19 cellular contexts compared by ENCODE assay signal in the genomic region with DNA sequence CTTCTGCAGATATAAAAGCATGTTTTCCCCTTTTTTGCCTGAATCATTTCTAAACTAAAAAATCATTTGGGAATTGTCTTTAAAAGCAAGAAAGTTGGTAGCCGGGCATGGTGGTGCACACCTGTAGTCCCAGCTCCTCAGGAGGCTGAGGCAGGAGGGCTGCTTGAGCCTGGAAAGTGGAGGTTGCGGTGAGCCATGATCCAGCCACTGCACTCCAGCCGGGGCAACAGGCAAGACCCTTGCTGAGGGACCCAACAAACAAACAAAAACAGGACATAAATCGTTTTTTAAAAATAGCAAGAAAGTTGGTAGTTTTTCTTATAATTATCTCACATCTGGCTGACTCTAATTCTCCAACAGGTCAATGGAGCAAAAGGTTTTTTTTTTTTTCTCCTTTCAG. TPM values are rescaled to one million over a fixed set of nuclear protein-coding genes. Genes with fewer than 3 reads are reported as not detected.
DNase-seq lines count a peak whose midpoint lies in the region; ATAC-seq and TF ChIP-seq lines count a peak whose summit lies in the region.
"Had no signal": no experiment of that assay in that cellular context is flagged by ENCODE, and none has a peak within 500 bp of the region (broad histone marks: within the 10 kb centered on the region; RNA-seq: fewer than 3 reads in every experiment).

No MANE protein-coding gene starts in this region.

- no peak for TF ChIP-seq POLR2A in tibial nerve (IDR thresholded peaks at IDR 0.05)

- peaks cover 6% of the 10 kb centered on the region for H3K4me1 ChIP-seq in HEK293 (ENCODE audit: control insufficient read depth, insufficient read depth, low read length)
- peaks cover 24% of the 10 kb centered on the region for H3K4me1 ChIP-seq in PC-9 (replicated peaks; ENCODE audit: insufficient read depth)
- H3K4me1 ChIP-seq in rectal smooth muscle tissue (ENCODE audit: control insufficient read depth, insufficient read depth, low read length): peaks cover 16% of the 10 kb centered on the region
- H3K4me1 ChIP-seq in tibial nerve: peaks cover 7 to 49% (median 15%) of the 10 kb centered on the region in 4 donors

- peaks cover 47% of the 10 kb centered on the region for H3K79me2 ChIP-seq in PC-9 (ENCODE audit: low read depth)

- peak overlapping the region; percentile 10 for H3K9ac ChIP-seq in rectal smooth muscle tissue (ENCODE audit: low read length)

- H3K4me3 ChIP-seq in HEK293 (ENCODE audit: low read depth, low read length) (no peak overlapping the region), PC-9 (no peak overlapping the region), rectal smooth muscle tissue (ENCODE audit: low read length) (peak overlapping the region; percentile 14), tibial nerve (no peak overlapping the region)

- H3K9me3 Mint-ChIP-seq in glutamatergic neuron (ENCODE audit: unreplicated experiment): peaks cover 15% of the 10 kb centered on the region
- no peaks in the 10 kb centered on the region for H3K9me3 Mint-ChIP-seq in natural killer cell treated with Interleukin-12 subunit alpha and Interleukin-12 subunit beta and Interleukin-15 and Interleukin-18, amount 100 ng/mL, for 72 hours
- H3K9me3 Mint-ChIP-seq: activated CD4-positive, alpha-beta T cell treated with anti-CD3 and anti-CD28 coated beads, Interleukin-2, amount 10 ng/mL, durations not matched to agents 7 days and 5 days; neural crest cell had no signal

- no peak for TF ChIP-seq EP300 in tibial nerve (IDR thresholded peaks at IDR 0.05)

- H3K27me3 Mint-ChIP-seq in glutamatergic neuron (ENCODE audit: unreplicated experiment): peaks cover 13% of the 10 kb centered on the region
- peaks cover 3 to 15% of the 10 kb centered on the region in 2 donors for H3K27me3 Mint-ChIP-seq in natural killer cell treated with Interleukin-12 subunit alpha and Interleukin-12 subunit beta and Interleukin-15 and Interleukin-18, amount 100 ng/mL, for 72 hours

- no peaks in the 10 kb centered on the region for H3K36me3 ChIP-seq in HEK293 (ENCODE audit: control insufficient read depth in 2 of 2, insufficient read depth in 1 of 2, low read length in 2 of 2)
- H3K36me3 ChIP-seq in PC-9 (ENCODE audit: low read depth): no peaks in the 10 kb centered on the region
- no peaks in the 10 kb centered on the region for H3K36me3 ChIP-seq in rectal smooth muscle tissue (ENCODE audit: control insufficient read depth, insufficient read depth, low read length)
- no peaks in the 10 kb centered on the region for H3K36me3 ChIP-seq in tibial nerve

- DNase-seq in PC-9 (no peak), glutamatergic neuron (no peak), cerebellar cortex (ENCODE audit: low spot score) (no peak), kidney tubule cell (ENCODE audit: low spot score) (no peak), tibial nerve (ENCODE audit: low spot score in 2 of 2) (no peak)
- DNase-seq in natural killer cell treated with Interleukin-12 subunit alpha and Interleukin-12 subunit beta and Interleukin-15 and Interleukin-18, amount 100 ng/mL, for 72 hours (ENCODE audit: low spot score): no peak
- DNase-seq: activated CD4-positive, alpha-beta T cell treated with anti-CD3 and anti-CD28 coated beads, Interleukin-2, amount 10 ng/mL, durations not matched to agents 7 days and 5 days; activated CD8-positive, alpha-beta memory T cell treated with anti-CD3 and anti-CD28 coated beads, Interleukin-2, amount 50 U/mL, for 4 hours; AML-193; foreskin keratinocyte; HCEC 1CT; kidney glomerular epithelial cell; NCI-H524; stimulated activated naive CD4-positive, alpha-beta T cell; SW 1271 had no signal

- H3K27ac ChIP-seq in HEK293 (ENCODE audit: extremely low read depth, low read depth, low read length) (no peak overlapping the region), PC-9 (no peak overlapping the region), rectal smooth muscle tissue (ENCODE audit: low read depth, low read length) (no peak overlapping the region), tibial nerve (peak overlapping the region in 2 of 4 donors; percentile 96 to 98)
- H3K27ac ChIP-seq: epithelial cell of prostate, foreskin keratinocyte had no signal

- no peaks in the 10 kb centered on the region for H3K9me2 ChIP-seq in PC-9 (ENCODE audit: insufficient read depth)

- H4K20me1 ChIP-seq in PC-9 (ENCODE audit: insufficient read depth): no peaks in the 10 kb centered on the region

- H3K4me2 ChIP-seq in PC-9: peak overlapping the region; percentile 99

- no peak for ATAC-seq in natural killer cell treated with Interleukin-12 subunit alpha and Interleukin-12 subunit beta and Interleukin-15 and Interleukin-18, amount 100 ng/mL, for 72 hours
- ATAC-seq: foreskin keratinocyte had no signal

- TF ChIP-seq CTCF in HEK293 (tag by site-specific recombination; IDR thresholded peaks at IDR 0.05): no peak
- TF ChIP-seq CTCF in PC-9 (conservative IDR thresholded peaks at IDR 0.05): no peak
- no peak for TF ChIP-seq CTCF in glutamatergic neuron (IDR thresholded peaks at IDR 0.05; ENCODE audit: partially characterized antibody, unreplicated experiment)
- no peak for TF ChIP-seq CTCF in tibial nerve (IDR thresholded peaks at IDR 0.05)

- 88 to 92% methylated on average over 4 of the region's 4 CpGs for WGBS in tibial nerve, 2 donors

- intact Hi-C loops in PC-9 (cut with micrococcal nuclease; ENCODE audit: unreplicated experiment): no loop called here

- POLR2A ChIA-PET in HEK293 (lab: Yijun Ruan, JAX): no interaction called here
- POLR2A ChIA-PET in PC-9 (lab: Charles Lee; ENCODE audit: unreplicated experiment): no interaction called here

- no peaks in the 10 kb centered on the region for H3K9me3 ChIP-seq in HEK293 (ENCODE audit: control insufficient read depth, insufficient read depth, low read depth, low read length)
- H3K9me3 ChIP-seq in PC-9 (ENCODE audit: insufficient read depth, low read depth): no peaks in the 10 kb centered on the region
- H3K9me3 ChIP-seq in tibial nerve: no peaks in the 10 kb centered on the region

- peak overlapping the region; percentile 53 for H3K4me3 Mint-ChIP-seq in glutamatergic neuron (ENCODE audit: unreplicated experiment)
- no peak overlapping the region for H3K4me3 Mint-ChIP-seq in natural killer cell treated with Interleukin-12 subunit alpha and Interleukin-12 subunit beta and Interleukin-15 and Interleukin-18, amount 100 ng/mL, for 72 hours

- no TSS peak for BruUV-seq in PC-9 (replicated peaks; lab: Mats Ljungman, UMichigan)

- peaks cover 7% of the 10 kb centered on the region; the same call in 1 of the 2 replicates for H3F3A ChIP-seq in PC-9 (ENCODE audit: insufficient read depth, low read depth)

- H2AFZ ChIP-seq in PC-9: no peak overlapping the region

- CTCF ChIA-PET in HEK293 (lab: Yijun Ruan, JAX): no interaction called here
- CTCF ChIA-PET in PC-9 (lab: Charles Lee): no interaction called here

- H3K4me1 Mint-ChIP-seq in glutamatergic neuron (ENCODE audit: low read depth, unreplicated experiment): peaks cover 30% of the 10 kb centered on the region
- peaks cover 22 to 38% of the 10 kb centered on the region in 2 donors for H3K4me1 Mint-ChIP-seq in natural killer cell treated with Interleukin-12 subunit alpha and Interleukin-12 subunit beta and Interleukin-15 and Interleukin-18, amount 100 ng/mL, for 72 hours (ENCODE audit: low read depth in 2 of 2)

- H3K27me3 ChIP-seq in PC-9 (ENCODE audit: insufficient read depth, low read depth): no peaks in the 10 kb centered on the region
- no peaks in the 10 kb centered on the region for H3K27me3 ChIP-seq in rectal smooth muscle tissue (ENCODE audit: control insufficient read depth, insufficient read depth, low read length)
- H3K27me3 ChIP-seq in tibial nerve: no peaks in the 10 kb centered on the region
- H3K27me3 ChIP-seq: foreskin keratinocyte had no signal

- no peak overlapping the region for H3K27ac Mint-ChIP-seq in glutamatergic neuron (ENCODE audit: unreplicated experiment)
- no peak overlapping the region for H3K27ac Mint-ChIP-seq in natural killer cell treated with Interleukin-12 subunit alpha and Interleukin-12 subunit beta and Interleukin-15 and Interleukin-18, amount 100 ng/mL, for 72 hours
- H3K27ac Mint-ChIP-seq: activated CD4-positive, alpha-beta T cell treated with anti-CD3 and anti-CD28 coated beads, Interleukin-2, amount 10 ng/mL, durations not matched to agents 7 days and 5 days had no signal

- H3K36me3 Mint-ChIP-seq in glutamatergic neuron (ENCODE audit: unreplicated experiment): no peaks in the 10 kb centered on the region
- peaks cover 5% of the 10 kb centered on the region for H3K36me3 Mint-ChIP-seq in natural killer cell treated with Interleukin-12 subunit alpha and Interleukin-12 subunit beta and Interleukin-15 and Interleukin-18, amount 100 ng/mL, for 72 hours

TF ChIP-seq in HEK293, 187 proteins besides CTCF, POLR2A, EP300 and RAD21 (continues in another document):
- TF ChIP-seq BCL11A (tag by site-specific recombination; IDR thresholded peaks at IDR 0.05; ENCODE audit: low read depth) (no peak), ZNF121 (tag by site-specific recombination; IDR thresholded peaks at IDR 0.05) (peak; percentile 62; the same call in 1 of the 2 replicates)

RNA-seq across cellular contexts. Expression of gene HIGD1A, which starts 2.5 kb away (rescaled TPM):
- total RNA-seq in PC-9 (2021) (48.2 and 69.7 TPM in 2 replicates), glutamatergic neuron (ENCODE audit: unreplicated experiment) (67.6 TPM), tibial nerve (100 to 1,000 TPM; 155 to 204 (median 186) TPM)
- 10 to 100 TPM; 60.0 to 78.4 TPM for total RNA-seq in natural killer cell treated with Interleukin-12 subunit alpha and Interleukin-12 subunit beta and Interleukin-15 and Interleukin-18, amount 100 ng/mL, for 72 hours

RNA-seq across cellular contexts. Expression of gene ACKR2, which starts 7.5 kb away (rescaled TPM):
- total RNA-seq in PC-9 (2021) (1.0 and 2.9 TPM in 2 replicates), glutamatergic neuron (ENCODE audit: unreplicated experiment) (0.64 TPM), tibial nerve (10 to 100 TPM; 25.2 to 59.0 (median 38.6) TPM)
- 10 to 100 TPM in 1 of 2 donors, 1 to 10 TPM in 1; 2.3 to 11.5 TPM for total RNA-seq in natural killer cell treated with Interleukin-12 subunit alpha and Interleukin-12 subunit beta and Interleukin-15 and Interleukin-18, amount 100 ng/mL, for 72 hours

RNA-seq across cellular contexts. Expression of gene CCDC13, which starts 28.7 kb away (rescaled TPM):
- total RNA-seq in PC-9 (2021) (0.41 TPM in 1 of 2 replicates, not detected in the other), glutamatergic neuron (ENCODE audit: unreplicated experiment) (1.0 TPM), tibial nerve (10 to 100 TPM in 1 of 4 donors, 1 to 10 TPM in 3; 1.7 to 12.6 (median 2.0) TPM)
- total RNA-seq in natural killer cell treated with Interleukin-12 subunit alpha and Interleukin-12 subunit beta and Interleukin-15 and Interleukin-18, amount 100 ng/mL, for 72 hours: 1 to 10 TPM; 1.0 to 1.2 TPM
